Comparison of ENCODE assay signal across 14 cellular contexts in the genomic region with DNA sequence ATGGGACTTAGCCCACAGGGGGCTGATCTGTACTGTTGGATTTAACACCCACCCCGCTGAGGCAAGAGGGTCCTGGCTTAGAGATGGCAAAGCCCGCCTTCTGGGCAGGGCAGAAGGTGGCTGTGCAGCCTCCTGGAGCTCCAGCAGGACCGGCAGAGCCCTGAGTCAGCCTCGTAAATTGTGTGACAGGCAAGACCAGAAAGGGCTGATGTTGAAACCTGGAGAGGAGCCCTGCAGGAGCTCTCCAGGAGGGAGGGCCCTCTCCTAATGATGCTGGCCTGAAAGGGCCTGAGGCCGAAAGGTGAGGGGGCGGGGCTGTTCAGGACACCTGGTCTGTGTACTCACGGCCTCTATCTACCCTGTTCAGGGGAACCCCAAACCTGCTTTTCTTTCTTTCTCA. TPM values are rescaled to one million over a fixed set of nuclear protein-coding genes. Genes with fewer than 3 reads are reported as not detected.
DNase-seq lines count a peak whose midpoint lies in the region; ATAC-seq, FAIRE-seq and TF ChIP-seq lines count a peak whose summit lies in the region.
"Had no signal": no experiment of that assay in that cellular context is flagged by ENCODE, and none has a peak within 500 bp of the region (broad histone marks: within the 10 kb centered on the region; RNA-seq: fewer than 3 reads in every experiment).

No MANE protein-coding gene starts in this region.

- no peak for FAIRE-seq in bronchial epithelial cell (lab: Jason Lieb, UNC)
- FAIRE-seq: small intestine had no signal

- H3K4me3 ChIP-seq in MG63 (no peak overlapping the region), bronchial epithelial cell (ENCODE audit: low read depth, low read length) (no peak overlapping the region), prostate gland (no peak overlapping the region)
- H3K4me3 ChIP-seq: testis had no signal

- no peak overlapping the region for H3K27ac Mint-ChIP-seq in stimulated activated effector memory CD8-positive, alpha-beta T cell treated with anti-CD3 and anti-CD28 coated beads, Interleukin-12 subunit alpha, Interleukin-12 subunit beta, amount 100 ng/mL, for 72 hours
- H3K27ac Mint-ChIP-seq: activated CD8-positive, alpha-beta T cell treated with anti-CD3 and anti-CD28 coated beads, Interleukin-2, amount 10 ng/mL, durations not matched to agents 7 days and 5 days; T-helper 2 cell treated with Interferon-gamma antibody and Interleukin-4, amounts not matched to agents 5 μg/mL and 100 μg/mL, for 36 hours had no signal

- H3K4me1 Mint-ChIP-seq in stimulated activated effector memory CD8-positive, alpha-beta T cell treated with anti-CD3 and anti-CD28 coated beads, Interleukin-12 subunit alpha, Interleukin-12 subunit beta, amount 100 ng/mL, for 72 hours, result no peaks in the 10 kb centered on the region

- no peaks in the 10 kb centered on the region for H3K4me1 ChIP-seq in prostate gland (replicated peaks)

- TF ChIP-seq CTCF in bronchial epithelial cell (IDR thresholded peaks at IDR 0.05; ENCODE audit: insufficient read depth, low read length, severe bottlenecking) (no peak), prostate gland (IDR thresholded peaks at IDR 0.05) (no peak)

- WGBS in prostate gland, result 39% methylated on average over 7 of the region's 7 CpGs

- H3K4me3 Mint-ChIP-seq in stimulated activated effector memory CD8-positive, alpha-beta T cell treated with anti-CD3 and anti-CD28 coated beads, Interleukin-12 subunit alpha, Interleukin-12 subunit beta, amount 100 ng/mL, for 72 hours, result no peak overlapping the region
- H3K4me3 Mint-ChIP-seq: activated CD8-positive, alpha-beta T cell treated with anti-CD3 and anti-CD28 coated beads, Interleukin-2, amount 10 ng/mL, durations not matched to agents 7 days and 5 days; T-helper 2 cell treated with Interferon-gamma antibody and Interleukin-4, amounts not matched to agents 5 μg/mL and 100 μg/mL, for 36 hours had no signal

- H3K27me3 ChIP-seq in MG63 (no peaks in the 10 kb centered on the region), bronchial epithelial cell (ENCODE audit: control insufficient read depth, insufficient read depth, low read length) (no peaks in the 10 kb centered on the region), prostate gland (replicated peaks; ENCODE audit: insufficient read depth) (no peaks in the 10 kb centered on the region)
- H3K27me3 ChIP-seq: testis had no signal

- H3K27ac ChIP-seq in prostate gland, result no peak overlapping the region
- H3K27ac ChIP-seq: testis had no signal

- ATAC-seq in HG02840 (IDR thresholded peaks at IDR 0.05; ENCODE audit: low FRiP score, unreplicated experiment), result no peak
- ATAC-seq in stimulated activated effector memory CD8-positive, alpha-beta T cell treated with anti-CD3 and anti-CD28 coated beads, Interleukin-12 subunit alpha, Interleukin-12 subunit beta, amount 100 ng/mL, for 72 hours, result no peak
- ATAC-seq: activated CD8-positive, alpha-beta T cell treated with anti-CD3 and anti-CD28 coated beads, Interleukin-2, amount 10 ng/mL, durations not matched to agents 7 days and 5 days had no signal

- H3K9me3 Mint-ChIP-seq in stimulated activated effector memory CD8-positive, alpha-beta T cell treated with anti-CD3 and anti-CD28 coated beads, Interleukin-12 subunit alpha, Interleukin-12 subunit beta, amount 100 ng/mL, for 72 hours, result no peaks in the 10 kb centered on the region
- H3K9me3 Mint-ChIP-seq: T-helper 2 cell treated with Interferon-gamma antibody and Interleukin-4, amounts not matched to agents 5 μg/mL and 100 μg/mL, for 36 hours had no signal

- intact Hi-C loops in prostate gland (cut with DNase I), result no loop called here

- no peaks in the 10 kb centered on the region for H3K36me3 ChIP-seq in MG63
- H3K36me3 ChIP-seq in bronchial epithelial cell (ENCODE audit: control insufficient read depth, insufficient read depth, low read length), result peaks cover 14% of the 10 kb centered on the region
- H3K36me3 ChIP-seq in prostate gland, result peaks cover 5% of the 10 kb centered on the region in 2 donors

- H3K9me3 ChIP-seq in MG63 (no peaks in the 10 kb centered on the region), prostate gland (no peaks in the 10 kb centered on the region)
- H3K9me3 ChIP-seq: testis had no signal

- H3K36me3 Mint-ChIP-seq in stimulated activated effector memory CD8-positive, alpha-beta T cell treated with anti-CD3 and anti-CD28 coated beads, Interleukin-12 subunit alpha, Interleukin-12 subunit beta, amount 100 ng/mL, for 72 hours, result peaks cover 11% of the 10 kb centered on the region

- TF ChIP-seq POLR2A in prostate gland (IDR thresholded peaks at IDR 0.05), result no peak

- DNase-seq in GM04504 (ENCODE audit: low read depth) (peak; percentile 68), MG63 (peak; percentile 91), bronchial epithelial cell (ENCODE audit: low read depth) (peak; percentile 34), prostate gland (ENCODE audit: low spot score) (peak; percentile 62), NCI-H2227 (lab: John Stamatoyannopoulos, UW; ENCODE audit: unreplicated experiment) (no peak), NCI-H2029 (lab: John Stamatoyannopoulos, UW) (no peak)
- DNase-seq in stimulated activated effector memory CD8-positive, alpha-beta T cell treated with anti-CD3 and anti-CD28 coated beads, Interleukin-12 subunit alpha, Interleukin-12 subunit beta, amount 100 ng/mL, for 72 hours (ENCODE audit: low spot score in 2 of 2), result no peak
- DNase-seq: activated CD8-positive, alpha-beta T cell treated with anti-CD3 and anti-CD28 coated beads, Interleukin-2, amount 10 ng/mL, durations not matched to agents 7 days and 5 days; activated effector memory CD4-positive, alpha-beta T cell treated with Interleukin-2 at 50 U/mL for 16 hours; COR-L47; small intestine; testis had no signal

RNA-seq across cellular contexts. Expression of gene MYO15B, which starts 22.5 kb away (rescaled TPM):
- total RNA-seq in MG63 (2014; rRNA removed; shearing (Covaris generic); ENCODE audit: low replicate concordance), result 0.15 and 4.7 TPM in 2 replicates
- total RNA-seq in bronchial epithelial cell, result 1.6 and 3.6 TPM in 2 replicates
- total RNA-seq in prostate gland, result 100 to 1,000 TPM in 1 of 2 donors, 10 to 100 TPM in 1; 86.5 to 214 TPM

RNA-seq across cellular contexts. Expression of gene LLGL2, which starts 39.6 kb away (rescaled TPM):
- total RNA-seq in MG63 (2014; rRNA removed; shearing (Covaris generic); ENCODE audit: low replicate concordance), result 0.39 and 3.9 TPM in 2 replicates
- total RNA-seq in bronchial epithelial cell (44.5 and 63.9 TPM in 2 replicates), prostate gland (10 to 100 TPM; 43.0 to 65.3 TPM)

RNA-seq across cellular contexts. Expression of gene TSEN54, which starts 48.7 kb away (rescaled TPM):
- total RNA-seq in MG63 (2014; rRNA removed; shearing (Covaris generic); ENCODE audit: low replicate concordance), result 34.6 and 83.8 TPM in 2 replicates
- 16.3 and 25.3 TPM in 2 replicates for total RNA-seq in bronchial epithelial cell
- 10 to 100 TPM; 45.9 to 56.2 TPM for total RNA-seq in prostate gland

RNA-seq across cellular contexts. Expression of gene CASKIN2, which starts 49.7 kb away (rescaled TPM):
- 3.9 and 7.8 TPM in 2 replicates for total RNA-seq in MG63 (2014; rRNA removed; shearing (Covaris generic); ENCODE audit: low replicate concordance)
- total RNA-seq in bronchial epithelial cell (3.9 and 5.0 TPM in 2 replicates), prostate gland (10 to 100 TPM; 16.0 to 35.8 TPM)

Comparison
In these comparisons a context has a peak if more than half of its experiments do, and no peak if none do; other contexts are left out.
1. DNase-seq: peak in GM04504 (single experiment), MG63 (single experiment), bronchial epithelial cell (single experiment) and prostate gland (single experiment); none in NCI-H2227 (single experiment), NCI-H2029 (single experiment) and stimulated activated effector memory CD8-positive, alpha-beta T cell treated with anti-CD3 and anti-CD28 coated beads, Interleukin-12 subunit alpha, Interleukin-12 subunit beta, amount 100 ng/mL, for 72 hours (0 of 2).
2. RNA of gene MYO15B, which starts 22.5 kb away (total RNA-seq): 86.5 to 214 TPM in prostate gland; 0.15 to 4.7 TPM in MG63 and 1.6 to 3.6 TPM in bronchial epithelial cell; every median in the first group is over 10 times any median in the second.